18 cellular contexts compared by ENCODE assay signal in the genomic region with DNA sequence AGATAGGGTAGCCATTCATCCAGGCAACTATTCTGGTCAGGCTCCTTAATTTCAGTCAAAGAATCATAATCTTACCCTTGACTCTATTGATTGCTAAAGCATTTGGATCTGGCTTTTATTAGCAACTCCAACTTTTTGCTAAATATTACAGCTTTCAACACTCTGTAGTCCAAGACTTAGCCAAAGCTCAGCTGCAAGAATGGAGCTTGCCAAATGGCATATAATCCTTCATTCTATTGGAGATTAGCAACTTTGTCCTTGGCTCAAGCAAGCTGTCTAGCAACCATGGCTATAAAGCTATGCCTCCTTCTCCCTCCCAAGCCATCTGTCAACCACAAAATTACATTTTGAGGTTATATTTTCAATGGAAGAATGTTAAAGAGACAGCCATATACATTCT.
"Had no signal": no experiment of that assay in that cellular context is flagged by ENCODE, and none has a peak within 500 bp of the region (broad histone marks: within the 10 kb centered on the region; RNA-seq: fewer than 3 reads in every experiment).

No MANE protein-coding gene starts in this region.

- H3K4me1 ChIP-seq: parathyroid adenoma, prostate gland, spleen, testis had no signal

- H3K27ac ChIP-seq: parathyroid adenoma, prostate gland, spleen, testis, tibial nerve had no signal

- H3K27me3 ChIP-seq: testis, tibial nerve had no signal

- H3K9me3 ChIP-seq: prostate gland, spleen, testis, tibial nerve had no signal

- ATAC-seq: esophagus mucosa; sciatic nerve; stimulated activated naive B cell treated with anti-CD40 and anti-IgM and Interleukin-4, amounts not matched to agents 10 μg/mL and 1 μg/mL and 100 μg/mL, for 72 hours; stimulated activated naive CD8-positive, alpha-beta T cell treated with anti-CD3 and anti-CD28 coated beads, Interleukin-15, amount 100 ng/mL, for 72 hours had no signal

- DNase-seq: cortex of kidney; effector memory CD4-positive, alpha-beta T cell; immature natural killer cell; mesendoderm; naive B cell; nephron progenitor cell; spleen; stimulated activated CD4-positive, alpha-beta T cell treated with anti-CD3 and anti-CD28 coated beads, Interleukin-15, amount 100 ng/mL, for 24 hours; stimulated activated CD4-positive, alpha-beta T cell treated with anti-CD3 and anti-CD28 coated beads, Interleukin-1b, Interleukin-23, amount 100 ng/mL, for 48 hours; stimulated activated CD4-positive, alpha-beta T cell treated with anti-CD3 and anti-CD28 coated beads, Interleukin-4, amount 100 ng/mL, for 4 hours; stimulated activated naive B cell treated with anti-CD40 and anti-IgM and Interleukin-4, amounts not matched to agents 10 μg/mL and 1 μg/mL and 100 μg/mL, for 72 hours; stimulated activated naive CD8-positive, alpha-beta T cell treated with anti-CD3 and anti-CD28 coated beads, Interleukin-15, amount 100 ng/mL, for 72 hours; testis had no signal

- H3K4me3 ChIP-seq: prostate gland, spleen, testis, tibial nerve had no signal

- H3K36me3 ChIP-seq: prostate gland, spleen, tibial nerve had no signal
